In genomic region chr4:181952478-181952877, GRCh38 we compare ENCODE assay signal across 14 cellular contexts.
DNase-seq lines count a peak whose midpoint lies in the region; ATAC-seq, FAIRE-seq and TF ChIP-seq lines count a peak whose summit lies in the region.
"Had no signal": no experiment of that assay in that cellular context is flagged by ENCODE, and none has a peak within 500 bp of the region (broad histone marks: within the 10 kb centered on the region; RNA-seq: fewer than 3 reads in every experiment).

No MANE protein-coding gene starts in this region.

- no peaks in the 10 kb centered on the region for H3K79me2 ChIP-seq in SK-N-SH (ENCODE audit: insufficient read depth)

- H3K4me1 ChIP-seq in SK-N-SH (ENCODE audit: control insufficient read depth in 1 of 2, insufficient read depth in 2 of 2, low read depth in 1 of 2, low read length in 1 of 2): peaks cover 5% of the 10 kb centered on the region in 2 experiments; a peak in 3 of 4 replicates
- H3K4me1 ChIP-seq in foreskin keratinocyte: peaks cover 14% of the 10 kb centered on the region
- H3K4me1 ChIP-seq in small intestine (ENCODE audit: control insufficient read depth in 2 of 2, insufficient read depth in 1 of 2, low read depth in 1 of 2, low read length in 1 of 2): no peaks in the 10 kb centered on the region

- ATAC-seq in foreskin keratinocyte: peak; percentile 100
- ATAC-seq in HG02763 (IDR thresholded peaks at IDR 0.05; ENCODE audit: unreplicated experiment): no peak
- ATAC-seq: natural killer cell treated with Interleukin-12 subunit alpha and Interleukin-12 subunit beta and Interleukin-15 and Interleukin-18, amount 100 ng/mL, for 72 hours had no signal

- no peak for TF ChIP-seq RAD21 in SK-N-SH (IDR thresholded peaks at IDR 0.05; ENCODE audit: low read length)

- H3K4me3 ChIP-seq in SK-N-SH (ENCODE audit: low read depth in 2 of 2, low read length in 1 of 2) (no peak overlapping the region), small intestine (ENCODE audit: low read depth in 1 of 2, low read length in 2 of 2) (no peak overlapping the region)

- DNase-seq in DMS153 (lab: John Stamatoyannopoulos, UW): peak; percentile 31
- no peak for DNase-seq in DMS153 treated with DMSO at 0.1 percent for 48 hours (lab: John Stamatoyannopoulos, UW; ENCODE audit: unreplicated experiment)
- DNase-seq in SK-N-SH: no peak
- DNase-seq in foreskin keratinocyte: peak; percentile 83 to 89
- DNase-seq in small intestine: peak; percentile 86
- no peak for DNase-seq in NK-92 treated with Interleukin-12 subunit alpha and Interleukin-12 subunit beta, amount 100 ng/mL, for 24 hours (lab: John Stamatoyannopoulos, UW)
- DNase-seq in NAMALWA (ENCODE audit: low spot score): no peak
- DNase-seq: activated CD8-positive, alpha-beta memory T cell treated with anti-CD3 and anti-CD28 coated beads, Interleukin-2, amount 50 U/mL, for 48 hours; effector memory CD4-positive, alpha-beta T cell; KG1 had no signal

- POLR2A ChIA-PET in SK-N-SH (lab: Yijun Ruan, JAX): no interaction called here

- 14% methylated on average over 7 of the region's 7 CpGs for WGBS in SK-N-SH (ENCODE audit: low lambda C conversion rate)
- WGBS in small intestine, 3 donors: 12 to 46% (median 27%) methylated on average over 7 of the region's 7 CpGs

- CTCF ChIA-PET in SK-N-SH (lab: Yijun Ruan, JAX): no interaction called here

- H3F3A ChIP-seq in SK-N-SH (replicated peaks; ENCODE audit: insufficient read depth): peaks cover 18% of the 10 kb centered on the region

- H3K27ac ChIP-seq in SK-N-SH (ENCODE audit: low read depth in 2 of 2, low read length in 1 of 2) (peak overlapping the region; percentile 69 to 89), foreskin keratinocyte (peak overlapping the region; percentile 46), small intestine (ENCODE audit: low read depth in 1 of 2, low read length in 1 of 2) (no peak overlapping the region)
- H3K27ac ChIP-seq: 22Rv1 had no signal

- H4K20me1 ChIP-seq in SK-N-SH (ENCODE audit: insufficient read depth): no peaks in the 10 kb centered on the region

- H3K9me3 ChIP-seq in SK-N-SH (no peaks in the 10 kb centered on the region), small intestine (ENCODE audit: control insufficient read depth, low read depth) (no peaks in the 10 kb centered on the region)

- H3K36me3 ChIP-seq in SK-N-SH (replicated peaks in 1 of 2; ENCODE audit: control insufficient read depth in 1 of 2, insufficient read depth in 2 of 2, low read length in 1 of 2): no peaks in the 10 kb centered on the region
- no peaks in the 10 kb centered on the region for H3K36me3 ChIP-seq in small intestine (ENCODE audit: control insufficient read depth in 2 of 2, insufficient read depth in 2 of 2, low read length in 2 of 2)

- no peak for FAIRE-seq in small intestine (lab: Jason Lieb, UNC)
- FAIRE-seq: GM18507 had no signal

- H3K9ac ChIP-seq in SK-N-SH: peak overlapping the region; percentile 33; the same call in 1 of the 2 replicates

- H3K27me3 ChIP-seq in SK-N-SH (ENCODE audit: insufficient read depth): no peaks in the 10 kb centered on the region
- H3K27me3 ChIP-seq in foreskin keratinocyte: no peaks in the 10 kb centered on the region
- no peaks in the 10 kb centered on the region for H3K27me3 ChIP-seq in small intestine (ENCODE audit: control insufficient read depth in 2 of 2, insufficient read depth in 2 of 2, low read length in 2 of 2)

- no peaks in the 10 kb centered on the region for H3K9me2 ChIP-seq in SK-N-SH

- peak in 1 of 2 experiments; percentile 28; a peak in 1 of 4 replicates for TF ChIP-seq EP300 in SK-N-SH (IDR thresholded peaks at IDR 0.05; ENCODE audit: borderline replicate concordance in 1 of 2, low read depth in 1 of 2, low read length in 1 of 2)

- peak overlapping the region; percentile 84 for H2AFZ ChIP-seq in SK-N-SH (ENCODE audit: low read depth)

- peak overlapping the region; percentile 35 for H3K4me2 ChIP-seq in SK-N-SH

- TF ChIP-seq CTCF in SK-N-SH (IDR thresholded peaks at IDR 0.05) (no peak), foreskin keratinocyte (conservative IDR thresholded peaks at IDR 0.05) (no peak)

TF ChIP-seq in SK-N-SH, 30 proteins besides CTCF, POLR2A, EP300 and RAD21 (continues in another document):
- TF ChIP-seq RFX5 (IDR thresholded peaks at IDR 0.05; ENCODE audit: low read length) (no peak), REST (IDR thresholded peaks at IDR 0.05; ENCODE audit: low read depth, low read length) (no peak), EZH2phosphoT487 (IDR thresholded peaks at IDR 0.05; ENCODE audit: borderline replicate concordance, low read depth) (no peak), FOSL2 (IDR thresholded peaks at IDR 0.05; ENCODE audit: borderline replicate concordance, low read depth) (peak; percentile 61; the same call in 1 of the 2 replicates), GATA2 (CRISPR knock-in tag; IDR thresholded peaks at IDR 0.05) (no peak), SMC3 (IDR thresholded peaks at IDR 0.05; ENCODE audit: low read depth, low read length) (no peak), CHD2 (IDR thresholded peaks at IDR 0.05; ENCODE audit: low read length, partially characterized antibody) (no peak), POLR2AphosphoS5 (IDR thresholded peaks at IDR 0.05; ENCODE audit: low read depth, low read length) (no peak), ELF1 (IDR thresholded peaks at IDR 0.05) (no peak), MEF2A (IDR thresholded peaks at IDR 0.05; ENCODE audit: borderline replicate concordance, low read depth) (no peak), TEAD4 (IDR thresholded peaks at IDR 0.05; ENCODE audit: borderline replicate concordance, insufficient read depth) (no peak), FOXM1 (IDR thresholded peaks at IDR 0.05; ENCODE audit: low read depth) (no peak), USF1 (IDR thresholded peaks at IDR 0.05; ENCODE audit: borderline replicate concordance, low read depth) (peak; percentile 57; the same call in 1 of the 2 replicates), FOXJ3 (CRISPR knock-in tag; IDR thresholded peaks at IDR 0.05) (no peak), NFIC (IDR thresholded peaks at IDR 0.05; ENCODE audit: borderline replicate concordance) (peak; percentile 80), TAF1 (IDR thresholded peaks at IDR 0.05; ENCODE audit: borderline replicate concordance, low read depth, low read length) (no peak)
- TF ChIP-seq, protein P1, sequence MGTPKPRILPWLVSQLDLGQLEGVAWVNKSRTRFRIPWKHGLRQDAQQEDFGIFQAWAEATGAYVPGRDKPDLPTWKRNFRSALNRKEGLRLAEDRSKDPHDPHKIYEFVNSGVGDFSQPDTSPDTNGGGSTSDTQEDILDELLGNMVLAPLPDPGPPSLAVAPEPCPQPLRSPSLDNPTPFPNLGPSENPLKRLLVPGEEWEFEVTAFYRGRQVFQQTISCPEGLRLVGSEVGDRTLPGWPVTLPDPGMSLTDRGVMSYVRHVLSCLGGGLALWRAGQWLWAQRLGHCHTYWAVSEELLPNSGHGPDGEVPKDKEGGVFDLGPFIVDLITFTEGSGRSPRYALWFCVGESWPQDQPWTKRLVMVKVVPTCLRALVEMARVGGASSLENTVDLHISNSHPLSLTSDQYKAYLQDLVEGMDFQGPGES (IDR thresholded peaks at IDR 0.05; ENCODE audit: low read depth, low read length): no peak
- TF ChIP-seq, protein P2, sequence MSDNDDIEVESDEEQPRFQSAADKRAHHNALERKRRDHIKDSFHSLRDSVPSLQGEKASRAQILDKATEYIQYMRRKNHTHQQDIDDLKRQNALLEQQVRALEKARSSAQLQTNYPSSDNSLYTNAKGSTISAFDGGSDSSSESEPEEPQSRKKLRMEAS (IDR thresholded peaks at IDR 0.05; ENCODE audit: low read depth): peak; percentile 73; the same call in 1 of the 2 replicates

Comparison
In these comparisons a context has a peak if more than half of its experiments do, and no peak if none do; other contexts are left out.
1. DNase-seq: peak in DMS153 (single experiment), foreskin keratinocyte (2 of 2) and small intestine (single experiment); none in DMS153 treated with DMSO at 0.1 percent for 48 hours (single experiment), SK-N-SH (single experiment), NK-92 treated with Interleukin-12 subunit alpha and Interleukin-12 subunit beta, amount 100 ng/mL, for 24 hours (single experiment) and NAMALWA (single experiment).
2. H3K27ac ChIP-seq: peak in SK-N-SH (2 of 2) and foreskin keratinocyte (single experiment); none in small intestine (0 of 2).